ENCODE assay signal across 12 cellular contexts in the genomic region with DNA sequence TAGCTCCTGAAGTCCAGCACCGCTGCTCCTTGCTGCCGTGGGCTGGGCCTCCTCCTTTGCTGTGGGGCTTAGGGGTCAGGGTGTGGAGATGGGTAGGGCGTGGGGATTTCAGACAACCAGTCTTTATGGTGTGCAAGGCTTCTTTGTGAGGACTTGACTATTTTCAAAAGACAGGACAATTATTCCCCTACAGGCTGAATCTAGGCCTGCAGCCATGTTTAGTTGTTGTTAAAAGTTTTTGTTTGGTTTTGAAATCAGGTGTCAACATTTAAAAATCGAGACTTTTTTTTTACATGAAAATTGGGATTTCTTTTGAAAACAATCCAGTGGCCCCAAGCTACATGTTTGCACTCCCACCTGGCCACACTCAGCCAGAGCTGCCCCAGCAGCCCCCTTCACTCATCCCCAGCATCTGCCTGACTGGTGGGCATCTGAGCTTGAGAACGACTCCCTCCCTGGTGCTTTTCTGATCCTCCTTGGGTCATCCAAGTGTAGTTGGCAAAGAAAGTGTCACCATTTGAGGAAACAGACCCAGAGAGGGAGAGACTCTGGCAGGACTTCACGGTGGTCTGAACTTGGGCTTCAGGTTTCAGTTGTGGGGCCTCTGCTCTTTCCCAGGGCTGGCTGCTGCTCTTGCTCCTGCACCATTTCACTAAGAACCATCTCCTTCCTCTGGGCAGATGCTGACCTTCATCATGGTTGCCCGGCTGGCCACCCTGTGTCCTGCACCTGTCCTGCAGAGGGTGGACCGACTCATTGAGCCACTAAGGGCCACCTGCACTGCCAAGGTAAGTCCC. TPM values are rescaled to one million over a fixed set of nuclear protein-coding genes. Genes with fewer than 3 reads are reported as not detected.
DNase-seq lines count a peak whose midpoint lies in the region; ATAC-seq and TF ChIP-seq lines count a peak whose summit lies in the region.
"Had no signal": no experiment of that assay in that cellular context is flagged by ENCODE, and none has a peak within 500 bp of the region (broad histone marks: within the 10 kb centered on the region; RNA-seq: fewer than 3 reads in every experiment).

No MANE protein-coding gene starts in this region.

- H3K23ac ChIP-seq in IMR-90 (ENCODE audit: low read depth, low read length), result no peak overlapping the region
- peak overlapping the region; percentile 45 for H3K23ac ChIP-seq in neuronal stem cell (ENCODE audit: low read depth, low read length, poor library complexity)

- H2BK15ac ChIP-seq in IMR-90 (ENCODE audit: low read depth, low read length) (no peak overlapping the region), neuronal stem cell (ENCODE audit: low read length) (no peak overlapping the region)

- H2BK20ac ChIP-seq in IMR-90 (ENCODE audit: low read depth, low read length), result no peak overlapping the region

- CTCF ChIA-PET in IMR-90 (lab: Yijun Ruan, JAX), result interaction anchor here (0.6 to 2.3 kb wide), 3 partner anchors 9 to 1001 kb away, joined by 3 to 8 read pairs (median 3); partner anchors contain the start of gene RPL32

- H3K4ac ChIP-seq in IMR-90 (ENCODE audit: low read depth, low read length), result no peak overlapping the region
- peak overlapping the region; percentile 19 for H3K4ac ChIP-seq in neuronal stem cell (ENCODE audit: low read length)

- no peak overlapping the region for H4K91ac ChIP-seq in IMR-90 (ENCODE audit: insufficient read depth, low read depth, low read length)
- no peak overlapping the region for H4K91ac ChIP-seq in neuronal stem cell (ENCODE audit: low read depth, low read length, poor library complexity)

- H2AFZ ChIP-seq in IMR-90 (replicated peaks; ENCODE audit: low read length, poor library complexity) (no peak overlapping the region), neuronal stem cell (ENCODE audit: low read length) (no peak overlapping the region)

- H3K4me2 ChIP-seq in IMR-90 (ENCODE audit: low read depth, low read length), result no peak overlapping the region
- H3K4me2 ChIP-seq in neuronal stem cell (ENCODE audit: insufficient read depth, low read length, poor library complexity, severe bottlenecking), result no peak overlapping the region

- H2BK5ac ChIP-seq in IMR-90 (ENCODE audit: low read depth, low read length, poor library complexity, severe bottlenecking), result no peak overlapping the region
- H2BK5ac ChIP-seq in neuronal stem cell (ENCODE audit: low read length), result no peak overlapping the region

- peak overlapping the region; percentile 22 for H2AK9ac ChIP-seq in IMR-90 (replicated peaks; ENCODE audit: low read depth, low read length, poor library complexity)

- peak; percentile 10 for ATAC-seq in IMR-90 (ENCODE audit: low read depth)

- H3K79me1 ChIP-seq in IMR-90 (ENCODE audit: low read depth in 1 of 2, low read length in 2 of 2) (peaks cover 6 to 11% of the 10 kb centered on the region in 2 experiments; a peak in 3 of 4 replicates), neuronal stem cell (ENCODE audit: low read depth, low read length) (no peaks in the 10 kb centered on the region)

- no peak overlapping the region for H3K56ac ChIP-seq in IMR-90 (ENCODE audit: extremely low read depth, insufficient read depth, low read length)

- dilution Hi-C loops in IMR-90 (cut with HindIII; ENCODE audit: low sequenced_read_pairs, unreplicated experiment), result no loop called here

- intact Hi-C loops in IMR-90 (cut with micrococcal nuclease) (no loop called here), dorsolateral prefrontal cortex (cut with DNase I) (no loop called here)

- no peak; the same call in 1 of the 2 replicates for TF ChIP-seq RAD21 in IMR-90 (IDR thresholded peaks at IDR 0.05; ENCODE audit: low read length)

- H4K5ac ChIP-seq in IMR-90 (ENCODE audit: low read depth, low read length), result no peak overlapping the region

- TF ChIP-seq CTCF in IMR-90 (conservative IDR thresholded peaks at IDR 0.05; ENCODE audit: low read depth, low read length) (peak; percentile 14; the same call in 1 of the 2 replicates), cardiac fibroblast (IDR thresholded peaks at IDR 0.05; ENCODE audit: low read depth, low read length) (peak; percentile 14), dorsolateral prefrontal cortex (IDR thresholded peaks at IDR 0.05 in 54 of 56, conservative IDR thresholded peaks at IDR 0.05 in 2 of 56; ENCODE audit: low read depth in 1 of 56, partially characterized antibody in 56 of 56) (peak in 12 of 56 donors; percentile 7 to 30 (median 16))

- WGBS in IMR-90 (ENCODE audit: extremely low coverage in 2 of 2, insufficient read length in 1 of 2), 2 experiments, result 100% methylated on average over 2 of the region's 8 CpGs; no CpG with 5 or more reads in 1 of the 2 experiments
- WGBS in neuronal stem cell (ENCODE audit: extremely low coverage in 2 of 2, insufficient read length in 2 of 2, insufficient replicate concordance in 1 of 2), 2 donors, result no CpG with 5 or more reads among the region's 8 CpGs

- POLR2A ChIA-PET in IMR-90 (lab: Charles Lee; ENCODE audit: unreplicated experiment), result interaction anchor here (1.0 kb wide), 1 partner anchor 11 kb away, joined by 3 read pairs; no protein-coding TSS in a partner anchor

- H2AK5ac ChIP-seq in IMR-90 (ENCODE audit: low read depth, low read length) (no peak overlapping the region), neuronal stem cell (ENCODE audit: low read depth, low read length) (no peak overlapping the region)

- no peaks in the 10 kb centered on the region for H3K27me3 ChIP-seq in IMR-90 (ENCODE audit: control insufficient read depth, insufficient read depth, low read length)
- H3K27me3 ChIP-seq in neuronal stem cell (ENCODE audit: control insufficient read depth in 3 of 3, insufficient read depth in 3 of 3, low read depth in 1 of 3, low read length in 3 of 3), result no peaks in the 10 kb centered on the region
- H3K27me3 ChIP-seq in dorsolateral prefrontal cortex, result no peaks in the 10 kb centered on the region
- H3K27me3 ChIP-seq: esophagus muscularis mucosa, SJCRH30 had no signal

- peaks cover 31% of the 10 kb centered on the region for H4K20me1 ChIP-seq in IMR-90 (ENCODE audit: insufficient read depth, low read length)

- H3K14ac ChIP-seq in IMR-90 (replicated peaks; ENCODE audit: low read depth, low read length) (no peak overlapping the region), neuronal stem cell (ENCODE audit: low read length) (no peak overlapping the region)

- H3K18ac ChIP-seq in IMR-90 (ENCODE audit: low read depth, low read length), result no peak overlapping the region
- no peak overlapping the region for H3K18ac ChIP-seq in neuronal stem cell (ENCODE audit: low read length)

- no peak overlapping the region for H2BK12ac ChIP-seq in neuronal stem cell (ENCODE audit: low read length)

- H3K4me1 ChIP-seq in IMR-90 (ENCODE audit: control insufficient read depth, insufficient read depth, low read length) (no peaks in the 10 kb centered on the region), neuronal stem cell (ENCODE audit: control insufficient read depth in 2 of 2, insufficient read depth in 1 of 2, low read depth in 1 of 2, low read length in 2 of 2) (peaks cover 0 to under 1% of the 10 kb centered on the region in 2 donors)
- H3K4me1 ChIP-seq: esophagus muscularis mucosa, SJCRH30 had no signal

- DNase-seq in DMS53 (lab: John Stamatoyannopoulos, UW), result peak; percentile 7
- no peak for DNase-seq in DMS53 treated with DMSO at 0.1 percent for 48 hours (lab: John Stamatoyannopoulos, UW; ENCODE audit: unreplicated experiment)
- no peak for DNase-seq in IMR-90
- no peak for DNase-seq in cardiac fibroblast (ENCODE audit: low read depth in 2 of 2)
- DNase-seq in neuronal stem cell (ENCODE audit: low spot score), result no peak
- no peak for DNase-seq in LoVo (ENCODE audit: low spot score)
- DNase-seq in dorsolateral prefrontal cortex, result no peak
- DNase-seq in Ammon's horn (ENCODE audit: low spot score), result no peak
- DNase-seq: activated CD4-positive, alpha-beta T cell treated with anti-CD3 and anti-CD28 coated beads, Interleukin-2, amount 10 ng/mL, durations not matched to agents 7 days and 5 days; SJCRH30 had no signal

- H3K9me1 ChIP-seq in IMR-90 (ENCODE audit: insufficient read depth, low read length), result peaks cover 3% of the 10 kb centered on the region; the same call in 1 of the 2 replicates

- H2BK120ac ChIP-seq in IMR-90 (ENCODE audit: low read depth, low read length) (no peak overlapping the region), neuronal stem cell (ENCODE audit: low read depth, low read length) (no peak overlapping the region)

- H3K9me3 ChIP-seq in IMR-90 (ENCODE audit: control insufficient read depth, insufficient read depth, low read length), result no peaks in the 10 kb centered on the region
- peaks cover 0 to 1% of the 10 kb centered on the region in 2 donors for H3K9me3 ChIP-seq in neuronal stem cell (replicated peaks in 1 of 2; ENCODE audit: control insufficient read depth in 2 of 2, insufficient read depth in 1 of 2, low read depth in 1 of 2, low read length in 2 of 2)
- H3K9me3 ChIP-seq: esophagus muscularis mucosa, SJCRH30 had no signal

- H3K27ac ChIP-seq in IMR-90 (ENCODE audit: insufficient read depth, low read length) (no peak overlapping the region), neuronal stem cell (replicated peaks; ENCODE audit: low read length) (peak overlapping the region; percentile 33), dorsolateral prefrontal cortex (peak overlapping the region in 3 of 59 donors; percentile 1 to 27 (median 21))
- H3K27ac ChIP-seq: esophagus muscularis mucosa, SJCRH30 had no signal

- H4K8ac ChIP-seq in IMR-90 (ENCODE audit: low read depth in 2 of 2, low read length in 2 of 2) (no peak overlapping the region), neuronal stem cell (ENCODE audit: low read depth, low read length) (no peak overlapping the region)

- H3K36me3 ChIP-seq in IMR-90 (ENCODE audit: control insufficient read depth, insufficient read depth, low read length), result peaks cover 48% of the 10 kb centered on the region
- H3K36me3 ChIP-seq in neuronal stem cell (replicated peaks in 1 of 2; ENCODE audit: control insufficient read depth in 2 of 2, insufficient read depth in 2 of 2, low read length in 2 of 2), result peaks cover 48 to 72% of the 10 kb centered on the region in 2 donors

- in situ Hi-C loops in IMR-90 (cut with MboI; ENCODE audit: low sequenced_read_pairs), result no loop called here

- no peak overlapping the region for H3K4me3 ChIP-seq in IMR-90 (ENCODE audit: insufficient read depth, low read depth, low read length)
- no peak overlapping the region for H3K4me3 ChIP-seq in cardiac fibroblast (replicated peaks in 1 of 2; ENCODE audit: low read depth in 2 of 2, low read length in 2 of 2)
- no peak overlapping the region for H3K4me3 ChIP-seq in neuronal stem cell (ENCODE audit: low read length in 2 of 2)
- H3K4me3 ChIP-seq in dorsolateral prefrontal cortex, result no peak overlapping the region
- H3K4me3 ChIP-seq: esophagus muscularis mucosa, SJCRH30 had no signal

- H3K9ac ChIP-seq in IMR-90 (ENCODE audit: low read depth, low read length) (no peak overlapping the region), neuronal stem cell (ENCODE audit: low read depth, low read length, poor library complexity) (peak overlapping the region; percentile 33)

- no peak for TF ChIP-seq POLR2A in IMR-90 (IDR thresholded peaks at IDR 0.05; ENCODE audit: low read depth, low read length)

- no TSS peak for BruUV-seq in IMR-90 (replicated peaks; lab: Mats Ljungman, UMichigan)

RNA-seq across cellular contexts. Expression of gene RPL32, which starts 10.4 kb away (rescaled TPM):
- total RNA-seq in IMR-90 (2012; rRNA removed) (566 and 644 TPM in 2 replicates), dorsolateral prefrontal cortex (100 to 1,000 TPM; 444 to 772 (median 559) TPM)
- 1,856 and 2,352 TPM in 2 replicates for polyA plus RNA-seq in IMR-90 (2012; rRNA removed)
- 1,242 and 1,359 TPM in 2 replicates for polyA plus RNA-seq in IMR-90 (2012; cell fraction: cytosol; rRNA removed)
- 275 and 638 TPM in 2 replicates for polyA plus RNA-seq in IMR-90 (2012; cell fraction: nucleus; rRNA removed; ENCODE audit: low replicate concordance)
- 2,661 TPM for polyA plus RNA-seq in neuronal stem cell (2013, experiment 1 of 2)
- polyA plus RNA-seq in neuronal stem cell (2013, experiment 2 of 2), result 2,611 TPM

RNA-seq across cellular contexts. Expression of gene CAND2, which starts 34.5 kb away (rescaled TPM):
- total RNA-seq in IMR-90 (2012; rRNA removed) (2.5 and 2.9 TPM in 2 replicates), dorsolateral prefrontal cortex (10 to 100 TPM; 12.6 to 41.8 (median 29.3) TPM)
- 4.9 and 5.7 TPM in 2 replicates for polyA plus RNA-seq in IMR-90 (2012; rRNA removed)
- 4.3 and 7.4 TPM in 2 replicates for polyA plus RNA-seq in IMR-90 (2012; cell fraction: cytosol; rRNA removed)
- polyA plus RNA-seq in IMR-90 (2012; cell fraction: nucleus; rRNA removed; ENCODE audit: low replicate concordance), result 11.5 and 21.5 TPM in 2 replicates
- polyA plus RNA-seq in neuronal stem cell (2013, experiment 1 of 2), result 3.1 TPM
- polyA plus RNA-seq in neuronal stem cell (2013, experiment 2 of 2), result 3.1 TPM
- total RNA-seq: HT-29 had no signal
